In genomic region chrX:11341274-11342256, GRCh38 we compare ENCODE assay signal across 8 cellular contexts. TPM values are rescaled to one million over a fixed set of nuclear protein-coding genes. Genes with fewer than 3 reads are reported as not detected.
DNase-seq lines count a peak whose midpoint lies in the region; ATAC-seq and TF ChIP-seq lines count a peak whose summit lies in the region.

No MANE protein-coding gene starts in this region.

- H3F3A ChIP-seq in SU-DHL-6 (ENCODE audit: insufficient read depth) = no peaks in the 10 kb centered on the region

- peak overlapping the region; percentile 59 for H2AFZ ChIP-seq in SU-DHL-6 (ENCODE audit: low read depth, low read length, severe bottlenecking)

- peaks cover 3% of the 10 kb centered on the region for H3K4me1 ChIP-seq in A673 (ENCODE audit: insufficient read depth, low read length, poor library complexity, severe bottlenecking)
- H3K4me1 ChIP-seq in left ventricle myocardium inferior = no peaks in the 10 kb centered on the region
- H3K4me1 ChIP-seq in subcutaneous abdominal adipose tissue (ENCODE audit: control insufficient read depth in 5 of 5, insufficient read depth in 5 of 5, low read length in 5 of 5) = peaks cover 0 to 9% (median 5%) of the 10 kb centered on the region in 5 donors

- no peak overlapping the region for H3K27ac ChIP-seq in A673 (ENCODE audit: low read depth, low read length, poor library complexity, severe bottlenecking)
- H3K27ac ChIP-seq in SU-DHL-6 (ENCODE audit: low read depth, low read length) = peak overlapping the region; percentile 45; the same call in 1 of the 2 replicates
- peak overlapping the region; percentile 62 for H3K27ac ChIP-seq in left ventricle myocardium inferior (replicated peaks)
- peak overlapping the region; percentile 63 for H3K27ac ChIP-seq in subcutaneous abdominal adipose tissue (ENCODE audit: low read depth, low read length)

- DNase-seq in A673 (ENCODE audit: low spot score) = peak; percentile 49
- DNase-seq in left ventricle myocardium inferior = peak; percentile 48
- no peak for DNase-seq in activated naive CD4-positive, alpha-beta T cell treated with anti-CD3 and anti-CD28 coated beads, Interleukin-2, amount 50 U/mL, for 72 hours (ENCODE audit: low spot score in 2 of 2)
- no peak for DNase-seq in SW 1271 (lab: John Stamatoyannopoulos, UW)

- H3K9me2 ChIP-seq in SU-DHL-6 (replicated peaks; ENCODE audit: insufficient read depth, low read length) = no peaks in the 10 kb centered on the region

- H3K9me3 ChIP-seq in A673 (ENCODE audit: low read depth, low read length, poor library complexity, severe bottlenecking) (no peaks in the 10 kb centered on the region), SU-DHL-6 (ENCODE audit: insufficient read depth, low read length) (no peaks in the 10 kb centered on the region), left ventricle myocardium inferior (replicated peaks) (no peaks in the 10 kb centered on the region), subcutaneous abdominal adipose tissue (ENCODE audit: control insufficient read depth in 5 of 5, low read length in 5 of 5) (no peaks in the 10 kb centered on the region)

- TF ChIP-seq CTCF in A673 (conservative IDR thresholded peaks at IDR 0.05; ENCODE audit: low read depth, low read length) = no peak
- no peak for TF ChIP-seq CTCF in SU-DHL-6 (IDR thresholded peaks at IDR 0.05; ENCODE audit: insufficient read depth, low read length, poor library complexity, severe bottlenecking)
- no peak for TF ChIP-seq CTCF in left ventricle myocardium inferior (IDR thresholded peaks at IDR 0.05; ENCODE audit: borderline replicate concordance)

- no peaks in the 10 kb centered on the region for H3K36me3 Mint-ChIP-seq in activated naive CD4-positive, alpha-beta T cell treated with anti-CD3 and anti-CD28 coated beads, Interleukin-2, amount 50 U/mL, for 72 hours

- CTCF ChIA-PET in A673 (lab: Charles Lee) = no interaction called here

- POLR2A ChIA-PET in A673 (lab: Charles Lee; ENCODE audit: low non-redundant PET) = no interaction called here

- ATAC-seq in GM18873 (IDR thresholded peaks at IDR 0.05; ENCODE audit: low FRiP score, unreplicated experiment) (peak; percentile 82), HG03139 (IDR thresholded peaks at IDR 0.05; ENCODE audit: unreplicated experiment) (peak; percentile 71)
- ATAC-seq in activated naive CD4-positive, alpha-beta T cell treated with anti-CD3 and anti-CD28 coated beads, Interleukin-2, amount 50 U/mL, for 72 hours = no peak

- H3K4me3 ChIP-seq in A673 (ENCODE audit: low read depth, low read length, poor library complexity, severe bottlenecking) (no peak overlapping the region), SU-DHL-6 (ENCODE audit: insufficient read depth, low read length, poor library complexity, severe bottlenecking) (no peak overlapping the region), left ventricle myocardium inferior (no peak overlapping the region), subcutaneous abdominal adipose tissue (ENCODE audit: low read depth in 1 of 5, low read length in 5 of 5) (peak overlapping the region in 1 of 5 donors; percentile 27)

- no peaks in the 10 kb centered on the region for H3K9me3 Mint-ChIP-seq in activated naive CD4-positive, alpha-beta T cell treated with anti-CD3 and anti-CD28 coated beads, Interleukin-2, amount 50 U/mL, for 72 hours

- no peaks in the 10 kb centered on the region for H3K79me2 ChIP-seq in SU-DHL-6 (ENCODE audit: insufficient read depth, low read length)

- H3K9ac ChIP-seq in SU-DHL-6 (ENCODE audit: low read length) (no peak overlapping the region), subcutaneous abdominal adipose tissue (ENCODE audit: low read length in 5 of 5) (no peak overlapping the region)

- no peaks in the 10 kb centered on the region for H3K27me3 ChIP-seq in A673 (replicated peaks; ENCODE audit: insufficient read depth, low read depth, low read length, poor library complexity)
- H3K27me3 ChIP-seq in SU-DHL-6 (ENCODE audit: low read length) = no peaks in the 10 kb centered on the region
- H3K27me3 ChIP-seq in left ventricle myocardium inferior (ENCODE audit: low read depth) = no peaks in the 10 kb centered on the region
- H3K27me3 ChIP-seq in subcutaneous abdominal adipose tissue (ENCODE audit: control insufficient read depth in 5 of 5, insufficient read depth in 4 of 5, low read length in 5 of 5) = peaks cover 0 to 6% (median 0%) of the 10 kb centered on the region in 5 donors

- no TSS peak for BruUV-seq in A673 (replicated peaks; lab: Mats Ljungman, UMichigan)

- H4K20me1 ChIP-seq in SU-DHL-6 (ENCODE audit: low read depth, low read length) = no peaks in the 10 kb centered on the region

- H3K27ac Mint-ChIP-seq in activated naive CD4-positive, alpha-beta T cell treated with anti-CD3 and anti-CD28 coated beads, Interleukin-2, amount 50 U/mL, for 72 hours = no peak overlapping the region

- intact Hi-C loops in A673 (cut with micrococcal nuclease; ENCODE audit: unreplicated experiment) (no loop called here), left ventricle myocardium inferior (cut with micrococcal nuclease) (no loop called here)

- no peaks in the 10 kb centered on the region for H3K36me3 ChIP-seq in A673 (ENCODE audit: insufficient read depth, low read length, poor library complexity, severe bottlenecking)
- no peaks in the 10 kb centered on the region for H3K36me3 ChIP-seq in SU-DHL-6 (ENCODE audit: low read length)
- no peaks in the 10 kb centered on the region for H3K36me3 ChIP-seq in left ventricle myocardium inferior
- no peaks in the 10 kb centered on the region for H3K36me3 ChIP-seq in subcutaneous abdominal adipose tissue (ENCODE audit: control insufficient read depth in 5 of 5, insufficient read depth in 5 of 5, low read length in 5 of 5)

- peak overlapping the region; percentile 39 for H3K4me2 ChIP-seq in SU-DHL-6 (ENCODE audit: low read depth, low read length, poor library complexity, severe bottlenecking)

RNA-seq across cellular contexts. Expression of gene AMELX, which starts 48.4 kb away (rescaled TPM):
- not detected in 2 replicates for total RNA-seq in A673 (2021)
- total RNA-seq in left ventricle myocardium inferior = not detected
- not detected for total RNA-seq in activated naive CD4-positive, alpha-beta T cell treated with anti-CD3 and anti-CD28 coated beads, Interleukin-2, amount 50 U/mL, for 72 hours

Comparison
In these comparisons a context has a peak if more than half of its experiments do, and no peak if none do; other contexts are left out.
1. DNase-seq: peak in A673 (single experiment) and left ventricle myocardium inferior (single experiment); none in activated naive CD4-positive, alpha-beta T cell treated with anti-CD3 and anti-CD28 coated beads, Interleukin-2, amount 50 U/mL, for 72 hours (0 of 2) and SW 1271 (0 of 2).
2. ATAC-seq: peak in GM18873 (single experiment) and HG03139 (single experiment); none in activated naive CD4-positive, alpha-beta T cell treated with anti-CD3 and anti-CD28 coated beads, Interleukin-2, amount 50 U/mL, for 72 hours (0 of 2).